In genomic region chr4:34676390-34676789, GRCh38 we compare ENCODE assay signal across 27 cellular contexts.
DNase-seq lines count a peak whose midpoint lies in the region; ATAC-seq and TF ChIP-seq lines count a peak whose summit lies in the region.
"Had no signal": no experiment of that assay in that cellular context is flagged by ENCODE, and none has a peak within 500 bp of the region (broad histone marks: within the 10 kb centered on the region; RNA-seq: fewer than 3 reads in every experiment).

No MANE protein-coding gene starts in this region.

- RAD21 ChIA-PET in HCT116 (lab: Charles Lee; ENCODE audit: low non-redundant PET in 1 of 2, low total read pairs in 2 of 2, uncharacterized antibody in 2 of 2, unreplicated experiment in 2 of 2): no interaction called here

- H3F3A ChIP-seq in PC-9 (ENCODE audit: insufficient read depth, low read depth) (no peaks in the 10 kb centered on the region), neural progenitor cell (ENCODE audit: low read depth) (peaks cover 4% of the 10 kb centered on the region)

- no peak overlapping the region for H3K27ac ChIP-seq in HCT116 (ENCODE audit: low read depth, low read length)
- no peak overlapping the region for H3K27ac ChIP-seq in PC-9
- peak overlapping the region; percentile 64 for H3K27ac ChIP-seq in neural progenitor cell
- no peak overlapping the region for H3K27ac ChIP-seq in brain microvascular endothelial cell
- H3K27ac ChIP-seq in aorta (ENCODE audit: low read depth in 1 of 2, low read length in 2 of 2): no peak overlapping the region
- H3K27ac ChIP-seq: gastroesophageal sphincter, sigmoid colon had no signal

- CTCF ChIA-PET in HCT116 (lab: Charles Lee): no interaction called here
- CTCF ChIA-PET in PC-9 (lab: Charles Lee): interaction anchor here (0.6 kb wide), 1 partner anchor 507 kb away, joined by 4 read pairs; no protein-coding TSS in a partner anchor
- CTCF ChIA-PET in Calu3 (lab: Charles Lee): no interaction called here

- TF ChIP-seq CTCF in HCT116 (IDR thresholded peaks at IDR 0.05 in 2 of 3, conservative IDR thresholded peaks at IDR 0.05 in 1 of 3; ENCODE audit: borderline replicate concordance in 1 of 3, insufficient read depth in 1 of 3, low read depth in 2 of 3, low read length in 2 of 3) (no peak), PC-9 (conservative IDR thresholded peaks at IDR 0.05) (no peak), choroid plexus epithelial cell (conservative IDR thresholded peaks at IDR 0.05; ENCODE audit: low read depth, low read length) (no peak), neural progenitor cell (IDR thresholded peaks at IDR 0.05) (peak; percentile 4), Calu3 (IDR thresholded peaks at IDR 0.05; ENCODE audit: unreplicated experiment) (no peak), brain microvascular endothelial cell (IDR thresholded peaks at IDR 0.05; ENCODE audit: low read depth, low read length, missing control alignments) (no peak)

- H3K9me3 Mint-ChIP-seq in neural progenitor cell (no peaks in the 10 kb centered on the region), Calu3 (ENCODE audit: low read depth, unreplicated experiment) (peaks cover 11% of the 10 kb centered on the region)
- H3K9me3 Mint-ChIP-seq: stimulated activated naive CD8-positive, alpha-beta T cell treated with anti-CD3 and anti-CD28 coated beads, Interleukin-15, Interleukin-2, amounts not matched to agents 100 ng/mL and 50 ng/mL, for 24 hours had no signal

- no peak overlapping the region for H2AFZ ChIP-seq in HCT116 (ENCODE audit: low read depth, low read length, poor library complexity, severe bottlenecking)
- no peak overlapping the region for H2AFZ ChIP-seq in PC-9
- no peak overlapping the region for H2AFZ ChIP-seq in neural progenitor cell (replicated peaks)

- H3K4me1 Mint-ChIP-seq in neural progenitor cell (peaks cover 23% of the 10 kb centered on the region), Calu3 (ENCODE audit: low read depth, unreplicated experiment) (no peaks in the 10 kb centered on the region)
- H3K4me1 Mint-ChIP-seq: T-cell had no signal

- no peaks in the 10 kb centered on the region for H3K36me3 ChIP-seq in HCT116 (ENCODE audit: control insufficient read depth in 1 of 2, insufficient read depth in 2 of 2, low read length in 2 of 2)
- H3K36me3 ChIP-seq in PC-9 (ENCODE audit: low read depth): no peaks in the 10 kb centered on the region
- H3K36me3 ChIP-seq in neural progenitor cell: no peaks in the 10 kb centered on the region
- H3K36me3 ChIP-seq in brain microvascular endothelial cell (replicated peaks): no peaks in the 10 kb centered on the region
- H3K36me3 ChIP-seq in aorta (ENCODE audit: control insufficient read depth in 1 of 2, insufficient read depth in 2 of 2, low read length in 1 of 2): no peaks in the 10 kb centered on the region
- H3K36me3 ChIP-seq: gastroesophageal sphincter, sigmoid colon had no signal

- H3K27me3 Mint-ChIP-seq in neural progenitor cell (ENCODE audit: insufficient read depth, low read depth) (no peaks in the 10 kb centered on the region), Calu3 (ENCODE audit: unreplicated experiment) (no peaks in the 10 kb centered on the region)
- H3K27me3 Mint-ChIP-seq: activated CD8-positive, alpha-beta T cell treated with anti-CD3 and anti-CD28 coated beads for 36 hours; effector memory CD8-positive, alpha-beta T cell; stimulated activated naive CD8-positive, alpha-beta T cell treated with anti-CD3 and anti-CD28 coated beads, Interleukin-15, Interleukin-2, amounts not matched to agents 100 ng/mL and 50 ng/mL, for 24 hours; T-cell had no signal

- H3K9ac ChIP-seq in HCT116 (ENCODE audit: low read length): no peak overlapping the region
- no peak overlapping the region for H3K9ac ChIP-seq in neural progenitor cell

- intact Hi-C loops in HCT116 (cut with micrococcal nuclease): no loop called here
- intact Hi-C loops in PC-9 (cut with micrococcal nuclease; ENCODE audit: unreplicated experiment): loop anchor here (10.0 kb wide), 1 partner anchor 632 kb away; no protein-coding TSS in a partner anchor
- intact Hi-C loops in Calu3 (cut with micrococcal nuclease; ENCODE audit: unreplicated experiment): no loop called here
- intact Hi-C loops in aorta (cut with DNase I): no loop called here

- DNase-seq in HCT116 (ENCODE audit: low read depth, low spot score): peak; percentile 29
- DNase-seq in PC-9: peak; percentile 10 to 61
- DNase-seq in choroid plexus epithelial cell (ENCODE audit: low read depth): peak; percentile 21
- peak; percentile 49 for DNase-seq in neural progenitor cell (ENCODE audit: low spot score)
- DNase-seq in NCI-H1105 treated with DMSO at 0.1 percent for 48 hours (lab: John Stamatoyannopoulos, UW): no peak
- no peak for DNase-seq in Calu3
- DNase-seq in brain microvascular endothelial cell: no peak
- DNase-seq in aorta: no peak
- DNase-seq: ACHN; activated CD4-positive, alpha-beta T cell treated with anti-CD3 and anti-CD28 coated beads for 1 hour; activated CD8-positive, alpha-beta T cell treated with anti-CD3 and anti-CD28 coated beads for 36 hours; activated gamma-delta T cell; effector memory CD8-positive, alpha-beta T cell; EL; islet precursor cell; MM.1S; NCI-H1436 treated with DMSO at 0.1 percent for 48 hours; NCI-H2171; NCI-H69; posterior cingulate gyrus; Right ventricle myocardium superior; sigmoid colon; stimulated activated CD4-positive, alpha-beta T cell treated with anti-CD3 and anti-CD28 coated beads, Interleukin-15, amount 100 ng/mL, for 24 hours; T-cell had no signal

- TF ChIP-seq RAD21 in HCT116 (IDR thresholded peaks at IDR 0.05; ENCODE audit: low read depth): peak; percentile 32; the same call in 1 of the 2 replicates

- POLR2A ChIA-PET in HCT116 (lab: Charles Lee): no interaction called here
- POLR2A ChIA-PET in PC-9 (lab: Charles Lee; ENCODE audit: unreplicated experiment): interaction anchor here (0.5 kb wide), 1 partner anchor 1890 kb away, joined by 3 read pairs; no protein-coding TSS in a partner anchor

- peaks cover 0 to 7% of the 10 kb centered on the region in 2 experiments; a peak in 1 of 4 replicates for H3K4me1 ChIP-seq in HCT116 (ENCODE audit: control insufficient read depth in 1 of 2, insufficient read depth in 2 of 2, low read length in 2 of 2)
- no peaks in the 10 kb centered on the region for H3K4me1 ChIP-seq in PC-9 (replicated peaks; ENCODE audit: insufficient read depth)
- H3K4me1 ChIP-seq in neural progenitor cell: peaks cover 27% of the 10 kb centered on the region
- no peaks in the 10 kb centered on the region for H3K4me1 ChIP-seq in aorta (ENCODE audit: control insufficient read depth in 1 of 2, insufficient read depth in 2 of 2, low read length in 2 of 2)
- H3K4me1 ChIP-seq: gastroesophageal sphincter, sigmoid colon had no signal

- no peak overlapping the region for H3K4me3 ChIP-seq in HCT116 (replicated peaks in 1 of 2; ENCODE audit: low read depth in 1 of 2, low read length in 2 of 2)
- H3K4me3 ChIP-seq in PC-9: no peak overlapping the region
- H3K4me3 ChIP-seq in choroid plexus epithelial cell (ENCODE audit: low read depth, low read length): no peak overlapping the region
- no peak overlapping the region for H3K4me3 ChIP-seq in neural progenitor cell
- no peak overlapping the region for H3K4me3 ChIP-seq in brain microvascular endothelial cell (ENCODE audit: low read depth, low read length)
- H3K4me3 ChIP-seq in aorta (ENCODE audit: low read length in 2 of 2): no peak overlapping the region
- H3K4me3 ChIP-seq: gastroesophageal sphincter, sigmoid colon had no signal

- TF ChIP-seq POLR2A in HCT116 (IDR thresholded peaks at IDR 0.05; ENCODE audit: borderline replicate concordance, extremely low read depth, insufficient read depth, insufficient read length): no peak

- H3K4me2 ChIP-seq in HCT116 (ENCODE audit: low read length) (peak overlapping the region; percentile 15; the same call in 1 of the 2 replicates), PC-9 (no peak overlapping the region), neural progenitor cell (peak overlapping the region; percentile 39)

- BruUV-seq in HCT116 (replicated peaks; lab: Mats Ljungman, UMichigan): no TSS peak
- BruUV-seq in PC-9 (replicated peaks; lab: Mats Ljungman, UMichigan): no TSS peak
- no TSS peak for BruUV-seq in Calu3 (replicated peaks; lab: Mats Ljungman, UMichigan)

- H3K36me3 Mint-ChIP-seq in neural progenitor cell (peaks cover 3% of the 10 kb centered on the region), Calu3 (ENCODE audit: insufficient read depth, unreplicated experiment) (no peaks in the 10 kb centered on the region)
- H3K36me3 Mint-ChIP-seq: T-cell had no signal

- H3K4me3 Mint-ChIP-seq in neural progenitor cell: no peak overlapping the region
- no peak overlapping the region for H3K4me3 Mint-ChIP-seq in Calu3 (ENCODE audit: low read depth, unreplicated experiment)
- H3K4me3 Mint-ChIP-seq: activated CD8-positive, alpha-beta T cell treated with anti-CD3 and anti-CD28 coated beads for 36 hours; effector memory CD8-positive, alpha-beta T cell; stimulated activated naive CD8-positive, alpha-beta T cell treated with anti-CD3 and anti-CD28 coated beads, Interleukin-15, Interleukin-2, amounts not matched to agents 100 ng/mL and 50 ng/mL, for 24 hours; T-cell had no signal

- ATAC-seq in HCT116 (peak; percentile 60; the same call in 1 of the 2 replicates), aorta (ENCODE audit: low FRiP score) (no peak)
- ATAC-seq: activated CD8-positive, alpha-beta T cell treated with anti-CD3 and anti-CD28 coated beads for 36 hours; effector memory CD8-positive, alpha-beta T cell; esophagus mucosa; gastroesophageal sphincter; T-cell had no signal

- H3K27me3 ChIP-seq in HCT116 (ENCODE audit: insufficient read depth, low read length) (no peaks in the 10 kb centered on the region), PC-9 (ENCODE audit: insufficient read depth, low read depth) (no peaks in the 10 kb centered on the region), neural progenitor cell (no peaks in the 10 kb centered on the region), brain microvascular endothelial cell (replicated peaks) (no peaks in the 10 kb centered on the region), aorta (ENCODE audit: control insufficient read depth in 1 of 2, insufficient read depth in 2 of 2, low read length in 1 of 2) (no peaks in the 10 kb centered on the region)
- H3K27me3 ChIP-seq: gastroesophageal sphincter, sigmoid colon had no signal

- in situ Hi-C loops in brain microvascular endothelial cell (cut with HindIII; ENCODE audit: low pct_ligation_motif_present, low sequenced_read_pairs): no loop called here

- H3K9me3 ChIP-seq in HCT116 (ENCODE audit: control insufficient read depth in 1 of 2, insufficient read depth in 1 of 2, low read depth in 1 of 2, low read length in 2 of 2): no peaks in the 10 kb centered on the region
- H3K9me3 ChIP-seq in PC-9 (ENCODE audit: insufficient read depth, low read depth): no peaks in the 10 kb centered on the region
- H3K9me3 ChIP-seq in neural progenitor cell (ENCODE audit: low read depth): no peaks in the 10 kb centered on the region
- no peaks in the 10 kb centered on the region for H3K9me3 ChIP-seq in aorta (ENCODE audit: control insufficient read depth, low read length)
- H3K9me3 ChIP-seq: gastroesophageal sphincter, sigmoid colon had no signal

- H3K9me2 ChIP-seq in HCT116 (ENCODE audit: insufficient read depth) (no peaks in the 10 kb centered on the region), PC-9 (ENCODE audit: insufficient read depth) (no peaks in the 10 kb centered on the region)

- 12 to 33% methylated on average over 1 of the region's 1 CpG for whole genome bisulfite sequencing in aorta, 2 donors

- H3K27ac Mint-ChIP-seq in neural progenitor cell: peak overlapping the region; percentile 50
- no peak overlapping the region for H3K27ac Mint-ChIP-seq in Calu3 (ENCODE audit: unreplicated experiment)
- H3K27ac Mint-ChIP-seq: activated CD8-positive, alpha-beta T cell treated with anti-CD3 and anti-CD28 coated beads for 36 hours; effector memory CD8-positive, alpha-beta T cell; stimulated activated naive CD8-positive, alpha-beta T cell treated with anti-CD3 and anti-CD28 coated beads, Interleukin-15, Interleukin-2, amounts not matched to agents 100 ng/mL and 50 ng/mL, for 24 hours; T-cell had no signal

- H4K20me1 ChIP-seq in HCT116 (ENCODE audit: insufficient read depth): no peaks in the 10 kb centered on the region
- no peaks in the 10 kb centered on the region for H4K20me1 ChIP-seq in PC-9 (ENCODE audit: insufficient read depth)
- no peaks in the 10 kb centered on the region for H4K20me1 ChIP-seq in neural progenitor cell (ENCODE audit: low read depth)

- no peaks in the 10 kb centered on the region for H3K79me2 ChIP-seq in HCT116 (ENCODE audit: insufficient read depth, low read length)
- no peaks in the 10 kb centered on the region for H3K79me2 ChIP-seq in PC-9 (ENCODE audit: low read depth)
- no peaks in the 10 kb centered on the region for H3K79me2 ChIP-seq in neural progenitor cell (ENCODE audit: low read depth)

Comparison
In these comparisons a context has a peak if more than half of its experiments do, and no peak if none do; other contexts are left out.
1. DNase-seq: peak in HCT116 (single experiment), PC-9 (2 of 2), choroid plexus epithelial cell (single experiment) and neural progenitor cell (single experiment); none in NCI-H1105 treated with DMSO at 0.1 percent for 48 hours (single experiment), Calu3 (single experiment), brain microvascular endothelial cell (single experiment) and aorta (0 of 2).